28 cellular contexts compared by ENCODE assay signal in genomic region chr7:208128-208673, GRCh38.
"Had no signal": no experiment of that assay in that cellular context is flagged by ENCODE, and none has a peak within 500 bp of the region (broad histone marks: within the 10 kb centered on the region; RNA-seq: fewer than 3 reads in every experiment).

No MANE protein-coding gene starts in this region.

- ATAC-seq: activated CD8-positive, alpha-beta T cell treated with anti-CD3 and anti-CD28 coated beads, Interleukin-2, amount 10 ng/mL, durations not matched to agents 7 days and 5 days; activated naive CD8-positive, alpha-beta T cell treated with anti-CD3 and anti-CD28 coated beads, Interleukin-2, amount 50 U/mL, for 24 hours; body of pancreas; esophagus mucosa; left ventricle myocardium superior; stimulated activated naive B cell treated with anti-CD40 and anti-IgM and Interleukin-4, amounts not matched to agents 10 μg/mL and 1 μg/mL and 100 μg/mL, for 72 hours; T-helper 17 cell had no signal

- H3K9me3 ChIP-seq: body of pancreas, sigmoid colon, testis, upper lobe of left lung had no signal

- FAIRE-seq: endothelial cell of umbilical vein had no signal

- H3K27me3 Mint-ChIP-seq: activated CD4-positive, alpha-beta T cell treated with anti-CD3 and anti-CD28 coated beads, Interleukin-2, amount 10 ng/mL, durations not matched to agents 24 days and 14 days; activated naive CD8-positive, alpha-beta T cell treated with anti-CD3 and anti-CD28 coated beads, Interleukin-2, amount 50 U/mL, for 24 hours; progenitor cell of endocrine pancreas; stimulated activated naive B cell treated with anti-CD40 and anti-IgM and Interleukin-4, amounts not matched to agents 10 μg/mL and 1 μg/mL and 100 μg/mL, for 72 hours; T-helper 17 cell had no signal

- DNase-seq: activated CD4-positive, alpha-beta T cell treated with anti-CD3 and anti-CD28 coated beads, Interleukin-2, amount 10 ng/mL, durations not matched to agents 24 days and 14 days; activated CD4-positive, CD25-positive, alpha-beta regulatory T cell; activated CD8-positive, alpha-beta T cell treated with anti-CD3 and anti-CD28 coated beads, Interleukin-2, amount 10 ng/mL, durations not matched to agents 7 days and 5 days; activated gamma-delta T cell; activated naive CD4-positive, alpha-beta T cell treated with anti-CD3 and anti-CD28 coated beads, Interleukin-2, amount 50 U/mL, for 16 hours; activated naive CD8-positive, alpha-beta T cell treated with anti-CD3 and anti-CD28 coated beads, Interleukin-2, amount 50 U/mL, for 24 hours; anterior cingulate cortex; body of pancreas; effector memory CD4-positive, alpha-beta T cell; foreskin melanocyte; hippocampal formation; left ventricle myocardium superior; mammary epithelial cell; retina; sigmoid colon; stimulated activated CD4-positive, alpha-beta T cell treated with anti-CD3 and anti-CD28 coated beads, Interleukin-2, amount 100 ng/mL, for 48 hours; stimulated activated CD8-positive, alpha-beta memory T cell treated with anti-CD3 and anti-CD28 coated beads, Interleukin-4, amount 100 ng/mL, for 48 hours; stimulated activated naive B cell treated with anti-CD40 and anti-IgM and Interleukin-4, amounts not matched to agents 10 μg/mL and 1 μg/mL and 100 μg/mL, for 72 hours; SW 1271; T-helper 17 cell; testis had no signal

- H3K4me3 Mint-ChIP-seq: activated CD4-positive, alpha-beta T cell treated with anti-CD3 and anti-CD28 coated beads, Interleukin-2, amount 10 ng/mL, durations not matched to agents 24 days and 14 days; activated CD8-positive, alpha-beta T cell treated with anti-CD3 and anti-CD28 coated beads, Interleukin-2, amount 10 ng/mL, durations not matched to agents 7 days and 5 days; activated naive CD8-positive, alpha-beta T cell treated with anti-CD3 and anti-CD28 coated beads, Interleukin-2, amount 50 U/mL, for 24 hours; activated T-helper 1 cell treated with anti-CD3 and anti-CD28 coated beads, Interleukin-12 subunit alpha, Interleukin-12 subunit beta, Interleukin-2, Interleukin-4 antibody, amounts not matched to agents 30 ng/mL and 10 ng/mL and 1 ng/mL, durations not matched to agents 14 hours and 24 hours and 36 hours; nephron; stimulated activated naive B cell treated with anti-CD40 and anti-IgM and Interleukin-4, amounts not matched to agents 10 μg/mL and 1 μg/mL and 100 μg/mL, for 72 hours; T-helper 17 cell had no signal

- H3K4me1 ChIP-seq: body of pancreas, testis, upper lobe of left lung had no signal

- H3K4me1 Mint-ChIP-seq: activated CD4-positive, alpha-beta T cell treated with anti-CD3 and anti-CD28 coated beads, Interleukin-2, amount 10 ng/mL, durations not matched to agents 24 days and 14 days; activated naive CD8-positive, alpha-beta T cell treated with anti-CD3 and anti-CD28 coated beads, Interleukin-2, amount 50 U/mL, for 24 hours; stimulated activated naive B cell treated with anti-CD40 and anti-IgM and Interleukin-4, amounts not matched to agents 10 μg/mL and 1 μg/mL and 100 μg/mL, for 72 hours had no signal

- H3K4me2 ChIP-seq: smooth muscle cell had no signal

- H3K27me3 ChIP-seq: body of pancreas, sigmoid colon, testis, upper lobe of left lung had no signal

- H3K9me3 Mint-ChIP-seq: activated naive CD8-positive, alpha-beta T cell treated with anti-CD3 and anti-CD28 coated beads, Interleukin-2, amount 50 U/mL, for 24 hours; activated T-helper 1 cell treated with anti-CD3 and anti-CD28 coated beads, Interleukin-12 subunit alpha, Interleukin-12 subunit beta, Interleukin-2, Interleukin-4 antibody, amounts not matched to agents 30 ng/mL and 10 ng/mL and 1 ng/mL, durations not matched to agents 14 hours and 24 hours and 36 hours; nephron had no signal

- H3K27ac ChIP-seq: body of pancreas, sigmoid colon, testis, upper lobe of left lung had no signal

- H3K4me3 ChIP-seq: body of pancreas, sigmoid colon, smooth muscle cell, testis, upper lobe of left lung had no signal

- H3K27ac Mint-ChIP-seq: activated CD4-positive, alpha-beta T cell treated with anti-CD3 and anti-CD28 coated beads, Interleukin-2, amount 10 ng/mL, durations not matched to agents 24 days and 14 days; activated CD8-positive, alpha-beta T cell treated with anti-CD3 and anti-CD28 coated beads, Interleukin-2, amount 10 ng/mL, durations not matched to agents 7 days and 5 days; activated naive CD8-positive, alpha-beta T cell treated with anti-CD3 and anti-CD28 coated beads, Interleukin-2, amount 50 U/mL, for 24 hours; activated T-helper 1 cell treated with anti-CD3 and anti-CD28 coated beads, Interleukin-12 subunit alpha, Interleukin-12 subunit beta, Interleukin-2, Interleukin-4 antibody, amounts not matched to agents 30 ng/mL and 10 ng/mL and 1 ng/mL, durations not matched to agents 14 hours and 24 hours and 36 hours; progenitor cell of endocrine pancreas; stimulated activated naive B cell treated with anti-CD40 and anti-IgM and Interleukin-4, amounts not matched to agents 10 μg/mL and 1 μg/mL and 100 μg/mL, for 72 hours; T-helper 17 cell had no signal
